In genomic region chr11:67055812-67056211, GRCh38 we compare ENCODE assay signal across 8 cellular contexts. TPM values are rescaled to one million over a fixed set of nuclear protein-coding genes. Genes with fewer than 3 reads are reported as not detected.
DNase-seq lines count a peak whose midpoint lies in the region; ATAC-seq and TF ChIP-seq lines count a peak whose summit lies in the region.

No MANE protein-coding gene starts in this region.

- H3K4me3 ChIP-seq in foreskin fibroblast (ENCODE audit: low read depth in 1 of 2, low read length in 2 of 2) (peak overlapping the region; percentile 54 to 64), retinal pigment epithelial cell (ENCODE audit: low read length) (peak overlapping the region; percentile 57), BE2C (ENCODE audit: low read depth, low read length) (no peak overlapping the region)
- no peak overlapping the region for H3K4me3 ChIP-seq in effector memory CD4-positive, alpha-beta T cell (ENCODE audit: insufficient read depth, low read depth, low read length, poor library complexity, severe bottlenecking)

- TF ChIP-seq CTCF in foreskin fibroblast (IDR thresholded peaks at IDR 0.05; ENCODE audit: low read depth, low read length): no peak
- no peak for TF ChIP-seq CTCF in retinal pigment epithelial cell (conservative IDR thresholded peaks at IDR 0.05; ENCODE audit: low read depth, low read length)
- no peak for TF ChIP-seq CTCF in BE2C (IDR thresholded peaks at IDR 0.05; ENCODE audit: low read depth, low read length)

- H3K4me1 ChIP-seq in effector memory CD4-positive, alpha-beta T cell (ENCODE audit: control insufficient read depth, insufficient read depth, low read length, poor library complexity, severe bottlenecking): peaks cover 10% of the 10 kb centered on the region
- H3K4me1 ChIP-seq in BE2C: peaks cover 4% of the 10 kb centered on the region

- no peaks in the 10 kb centered on the region for H3K9me3 ChIP-seq in effector memory CD4-positive, alpha-beta T cell (ENCODE audit: control insufficient read depth, low read length)
- no peaks in the 10 kb centered on the region for H3K9me3 ChIP-seq in BE2C

- DNase-seq in EL (peak; percentile 19), RKO (ENCODE audit: low spot score) (peak; percentile 53), foreskin fibroblast (peak in 1 of 2 donors; percentile 61), retinal pigment epithelial cell (ENCODE audit: low read depth) (peak; percentile 58), NCI-H748 (lab: John Stamatoyannopoulos, UW; ENCODE audit: unreplicated experiment) (no peak), BE2C (no peak)
- no peak for DNase-seq in effector memory CD4-positive, alpha-beta T cell

- no peaks in the 10 kb centered on the region for H3K27me3 ChIP-seq in effector memory CD4-positive, alpha-beta T cell (replicated peaks; ENCODE audit: control insufficient read depth, insufficient read depth, low read length, poor library complexity, severe bottlenecking)
- H3K27me3 ChIP-seq in BE2C: no peaks in the 10 kb centered on the region

- no peak overlapping the region for H3K27ac ChIP-seq in effector memory CD4-positive, alpha-beta T cell (ENCODE audit: insufficient read depth, low read length, poor library complexity, severe bottlenecking)

- ATAC-seq in HG03196 (IDR thresholded peaks at IDR 0.05; ENCODE audit: unreplicated experiment): no peak

- no peaks in the 10 kb centered on the region for H3K36me3 ChIP-seq in effector memory CD4-positive, alpha-beta T cell (ENCODE audit: control insufficient read depth, insufficient read depth, low read length)
- H3K36me3 ChIP-seq in BE2C: no peaks in the 10 kb centered on the region

RNA-seq across cellular contexts. Expression of gene RHOD, which starts 0.8 kb away (rescaled TPM):
- not detected for polyA plus RNA-seq in BE2C (2012; ENCODE audit: insufficient read depth, insufficient read length, low read depth)

RNA-seq across cellular contexts. Expression of gene SYT12, which starts 32.9 kb away (rescaled TPM):
- polyA plus RNA-seq in BE2C (2012; ENCODE audit: insufficient read depth, insufficient read length, low read depth): not detected

Comparison
In these comparisons a context has a peak if more than half of its experiments do, and no peak if none do; other contexts are left out.
1. DNase-seq: peak in EL (single experiment), RKO (single experiment) and retinal pigment epithelial cell (single experiment); none in NCI-H748 (single experiment), effector memory CD4-positive, alpha-beta T cell (0 of 3) and BE2C (single experiment).
2. H3K4me3 ChIP-seq: peak in foreskin fibroblast (2 of 2) and retinal pigment epithelial cell (single experiment); none in effector memory CD4-positive, alpha-beta T cell (single experiment) and BE2C (single experiment).